In the genomic region with DNA sequence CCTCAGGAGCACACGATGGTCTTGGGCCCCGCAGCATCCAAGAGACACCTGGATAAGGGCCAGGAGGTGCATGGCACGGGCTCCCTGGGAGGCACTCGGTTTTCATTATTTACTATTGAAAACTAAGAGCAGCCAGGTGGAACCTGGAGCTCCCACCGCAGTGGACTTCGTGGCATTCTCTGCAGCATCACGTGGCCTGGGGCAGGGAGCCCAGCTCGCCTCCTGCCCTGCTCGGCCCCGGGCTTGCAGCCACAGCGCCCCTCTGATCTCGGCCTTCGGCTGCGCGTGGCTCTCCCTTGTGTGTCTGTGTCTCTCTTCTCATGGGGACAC, we compare ENCODE assay signal across 20 cellular contexts.
DNase-seq lines count a peak whose midpoint lies in the region; ATAC-seq and TF ChIP-seq lines count a peak whose summit lies in the region.
"Had no signal": no experiment of that assay in that cellular context is flagged by ENCODE, and none has a peak within 500 bp of the region (broad histone marks: within the 10 kb centered on the region; RNA-seq: fewer than 3 reads in every experiment).

No MANE protein-coding gene starts in this region.

- peaks cover 0 to 1% (median 0%) of the 10 kb centered on the region in 12 donors for H3K9me3 ChIP-seq in heart left ventricle
- no peaks in the 10 kb centered on the region for H3K9me3 ChIP-seq in upper lobe of right lung

- DNase-seq in heart left ventricle (peak in 3 of 5 donors; percentile 8 to 40 (median 13)), left ventricle myocardium superior (no peak), glomerular visceral epithelial cell (ENCODE audit: extremely low spot score) (peak; percentile 40), posterior vena cava (ENCODE audit: low spot score) (peak; percentile 71), upper lobe of right lung (peak; percentile 50), epidermal melanocyte (ENCODE audit: insufficient read length, low spot score) (no peak), NCI-H345 treated with DMSO at 0.1 percent for 48 hours (lab: John Stamatoyannopoulos, UW; ENCODE audit: unreplicated experiment) (no peak), NCI-H187 treated with DMSO at 0.1 percent for 48 hours (lab: John Stamatoyannopoulos, UW) (no peak)
- DNase-seq: CD4-positive, alpha-beta T cell; GOT3; HCEC 1CT; NCI-H1092 treated with DMSO at 0.1 percent for 48 hours; NCI-H1436 treated with DMSO at 0.1 percent for 48 hours; NCI-H2029; NCI-H226; NCI-H524; NCI-H774; OCI-M1; SHP77 treated with DMSO at 0.1 percent for 48 hours had no signal

- H3K27ac ChIP-seq in heart left ventricle = no peak overlapping the region
- H3K27ac ChIP-seq in upper lobe of right lung = no peak overlapping the region
- H3K27ac ChIP-seq: SK-N-MC had no signal

- intact Hi-C loops in heart left ventricle (cut with DNase I) = no loop called here
- intact Hi-C loops in left ventricle myocardium superior (cut with micrococcal nuclease) = no loop called here
- intact Hi-C loops in posterior vena cava (cut with DNase I) = no loop called here
- intact Hi-C loops in upper lobe of right lung (cut with DNase I) = no loop called here

- 86 to 94% (median 93%) methylated on average over 7 to 15 of the region's 15 CpGs for WGBS in heart left ventricle, 4 donors

- peaks cover 0 to 29% (median 2%) of the 10 kb centered on the region in 12 donors for H3K4me1 ChIP-seq in heart left ventricle
- H3K4me1 ChIP-seq in upper lobe of right lung = no peaks in the 10 kb centered on the region

- H3K36me3 ChIP-seq in heart left ventricle (no peaks in the 10 kb centered on the region), upper lobe of right lung (no peaks in the 10 kb centered on the region)

- no peak overlapping the region for H3K4me3 ChIP-seq in heart left ventricle
- no peak overlapping the region for H3K4me3 ChIP-seq in upper lobe of right lung
- H3K4me3 ChIP-seq: SK-N-MC had no signal

- no peak for TF ChIP-seq CTCF in heart left ventricle (IDR thresholded peaks at IDR 0.05)
- TF ChIP-seq CTCF in upper lobe of right lung (IDR thresholded peaks at IDR 0.05) = no peak

- no peaks in the 10 kb centered on the region for H3K27me3 ChIP-seq in heart left ventricle
- H3K27me3 ChIP-seq in upper lobe of right lung = no peaks in the 10 kb centered on the region

- ATAC-seq in heart left ventricle = no peak
- no peak for ATAC-seq in left ventricle myocardium superior
- no peak for ATAC-seq in upper lobe of right lung

- no peak for TF ChIP-seq POLR2A in heart left ventricle (IDR thresholded peaks at IDR 0.05)

Comparison
In these comparisons a context has a peak if more than half of its experiments do, and no peak if none do; other contexts are left out.
1. DNase-seq: peak in heart left ventricle (3 of 5), glomerular visceral epithelial cell (single experiment), posterior vena cava (single experiment) and upper lobe of right lung (single experiment); none in left ventricle myocardium superior (single experiment), epidermal melanocyte (single experiment), NCI-H345 treated with DMSO at 0.1 percent for 48 hours (single experiment) and NCI-H187 treated with DMSO at 0.1 percent for 48 hours (single experiment).